In the genomic region with DNA sequence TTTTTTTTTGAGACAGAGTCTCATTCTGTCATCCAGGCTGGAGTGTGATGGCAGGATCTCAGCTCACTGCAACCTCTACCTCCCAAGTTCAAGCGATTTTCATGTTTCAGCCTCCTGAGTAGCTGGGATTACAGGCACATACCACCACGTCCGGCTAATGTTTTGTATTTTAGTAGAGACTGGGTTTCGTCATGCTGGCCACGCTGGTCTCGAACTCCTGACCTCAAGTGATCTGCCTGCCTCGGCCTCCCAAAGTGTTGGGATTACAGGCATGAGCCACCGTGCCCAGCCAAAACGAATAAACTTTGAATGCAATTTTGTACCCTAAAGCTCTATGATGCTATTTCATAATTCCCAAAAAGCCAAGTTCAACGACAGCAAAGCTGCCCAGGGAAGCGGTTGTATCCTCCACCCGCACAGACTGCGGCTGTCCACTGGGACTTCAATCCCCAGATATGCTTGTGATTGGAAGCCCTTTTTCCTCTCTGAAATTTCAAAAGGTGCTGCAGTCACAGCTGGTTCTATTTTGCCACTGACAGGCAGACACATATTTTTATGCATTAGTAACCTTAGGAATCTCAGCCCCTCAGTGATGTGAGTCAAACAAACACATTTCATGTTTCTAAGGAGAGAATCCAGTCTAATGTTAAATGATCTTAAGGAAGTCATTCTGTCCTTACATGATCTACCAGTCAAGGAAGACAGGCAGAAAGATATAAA, we compare ENCODE assay signal across 1 cellular context.
TF ChIP-seq lines count a peak whose summit lies in the region.

No MANE protein-coding gene starts in this region.

TF ChIP-seq in SK-N-SH treated with all-trans-retinoic acid at 6 μM for 48 hours, 23 proteins besides CTCF, POLR2A, EP300 and RAD21 (continued from another document):
- no peak for TF ChIP-seq TCF4 (CRISPR knock-in tag; IDR thresholded peaks at IDR 0.05; ENCODE audit: borderline replicate concordance)
- TF ChIP-seq ZFP3 (CRISPR knock-in tag; IDR thresholded peaks at IDR 0.05): no peak
- TF ChIP-seq BACH2 (CRISPR knock-in tag; IDR thresholded peaks at IDR 0.05; ENCODE audit: borderline replicate concordance): no peak
- no peak for TF ChIP-seq ZNF8 (CRISPR knock-in tag; IDR thresholded peaks at IDR 0.05)
- peak; percentile 37; the same call in 1 of the 2 replicates for TF ChIP-seq ISL1 (CRISPR knock-in tag; IDR thresholded peaks at IDR 0.05)
